Comparison of ENCODE assay signal across 21 cellular contexts in the genomic region with DNA sequence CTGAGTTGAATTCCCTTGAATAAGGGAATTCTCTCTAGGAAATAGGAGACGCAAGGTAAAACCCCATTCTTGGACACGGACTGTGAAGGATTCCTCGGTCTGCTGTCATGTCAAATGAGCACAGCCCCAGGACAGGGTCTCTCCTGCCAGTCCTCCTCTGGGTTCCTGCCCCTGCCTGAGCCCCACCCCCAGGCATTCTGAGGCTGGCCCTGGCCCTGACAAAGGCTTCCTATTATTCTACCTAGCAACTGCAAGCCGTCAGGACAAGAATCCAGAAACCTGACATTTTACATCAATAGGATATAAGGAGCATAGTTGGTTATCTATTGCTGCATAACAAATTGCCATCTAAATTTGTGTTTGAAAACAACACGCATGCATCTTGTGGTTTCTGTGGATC.
A peak's percentile ranks its signal among the peaks of the same experiment; 100 is the strongest.
DNase-seq lines count a peak whose midpoint lies in the region; ATAC-seq, FAIRE-seq and TF ChIP-seq lines count a peak whose summit lies in the region.
"Had no signal": no experiment of that assay in that cellular context is flagged by ENCODE, and none has a peak within 500 bp of the region (broad histone marks: within the 10 kb centered on the region; RNA-seq: fewer than 3 reads in every experiment).

No MANE protein-coding gene starts in this region.

- H3K27me3 ChIP-seq in H1 (replicated peaks in 1 of 4; ENCODE audit: control insufficient read depth in 3 of 4, extremely low read depth in 1 of 4, insufficient read depth in 3 of 4, low read length in 3 of 4): no peaks in the 10 kb centered on the region
- no peaks in the 10 kb centered on the region for H3K27me3 ChIP-seq in neural progenitor cell

- no peak for ATAC-seq in HG02840 (IDR thresholded peaks at IDR 0.05; ENCODE audit: low FRiP score, unreplicated experiment)
- ATAC-seq: A549; CD8-positive, alpha-beta T cell; GM12878 had no signal

- H4K8ac ChIP-seq in H1 (ENCODE audit: extremely low read depth, insufficient read depth, low read length): no peak overlapping the region

- no peak overlapping the region for H3K14ac ChIP-seq in H1 (ENCODE audit: insufficient read length)

- no peaks in the 10 kb centered on the region for H3K36me3 Mint-ChIP-seq in neural progenitor cell
- H3K36me3 Mint-ChIP-seq: CD8-positive, alpha-beta T cell had no signal

- no peaks in the 10 kb centered on the region for H3K23me2 ChIP-seq in H1 (ENCODE audit: low read depth, low read length)

- no peak for TF ChIP-seq EP300 in H1 (IDR thresholded peaks at IDR 0.05; ENCODE audit: borderline replicate concordance in 1 of 2, low read depth in 2 of 2, low read length in 2 of 2)

- no peak overlapping the region for H2BK15ac ChIP-seq in H1 (ENCODE audit: low read length)

- H3K4me3 Mint-ChIP-seq in neural progenitor cell: no peak overlapping the region
- H3K4me3 Mint-ChIP-seq: B cell; CD4-positive, alpha-beta T cell; CD8-positive, alpha-beta T cell had no signal

- TF ChIP-seq RAD21 in H1 (IDR thresholded peaks at IDR 0.05 in 1 of 2, conservative IDR thresholded peaks at IDR 0.05 in 1 of 2; ENCODE audit: low read depth in 2 of 2, low read length in 2 of 2): no peak

- no peak overlapping the region for H3K18ac ChIP-seq in H1 (ENCODE audit: extremely low read depth, low read length)

- H4K5ac ChIP-seq in H1 (ENCODE audit: insufficient read length, low read depth, low read length): no peak overlapping the region

- H3K9me3 ChIP-seq in H1 (ENCODE audit: insufficient read depth in 2 of 2, low read depth in 1 of 2, low read length in 1 of 2) (no peaks in the 10 kb centered on the region), neural progenitor cell (ENCODE audit: low read depth) (no peaks in the 10 kb centered on the region)
- H3K9me3 ChIP-seq: A549; BLaER1 treated with 17β-estradiol and CSF1 and Interleukin-3, amounts not matched to agents 10 nM and 100 nM; Caco-2 had no signal

- H4K91ac ChIP-seq in H1 (replicated peaks; ENCODE audit: insufficient read length, low read length): no peak overlapping the region

- H3K4me1 Mint-ChIP-seq in neural progenitor cell: peaks cover 13% of the 10 kb centered on the region
- H3K4me1 Mint-ChIP-seq: B cell had no signal

- no peak overlapping the region for H3K56ac ChIP-seq in H1 (replicated peaks; ENCODE audit: insufficient read length, low read depth, low read length)

- TF ChIP-seq CTCF in H1 (IDR thresholded peaks at IDR 0.05; ENCODE audit: control extremely low read depth in 1 of 3, insufficient read depth in 1 of 3, low read depth in 1 of 3, low read length in 3 of 3) (no peak), neural progenitor cell (IDR thresholded peaks at IDR 0.05) (no peak)

- no peak overlapping the region for H2AK5ac ChIP-seq in H1 (ENCODE audit: low read depth, low read length)

- DNase-seq in ELF-1 (ENCODE audit: low read depth, low spot score): peak; percentile 56
- no peak for DNase-seq in H1 (ENCODE audit: low read depth in 1 of 2, low spot score in 2 of 2)
- DNase-seq in neural progenitor cell (ENCODE audit: low spot score): no peak
- no peak for DNase-seq in NCI-H1417 (lab: John Stamatoyannopoulos, UW)
- DNase-seq: AML-193; Caco-2; Calu3; CD4-positive, alpha-beta T cell; CD8-positive, alpha-beta T cell; DMS79 treated with DMSO at 0.1 percent for 48 hours; GDM1 had no signal

- H3K79me2 ChIP-seq in H1 (ENCODE audit: control insufficient read depth in 1 of 2, insufficient read depth in 2 of 2, low read length in 2 of 2): no peaks in the 10 kb centered on the region
- no peaks in the 10 kb centered on the region for H3K79me2 ChIP-seq in neural progenitor cell (ENCODE audit: low read depth)

- H3K4me1 ChIP-seq in H1 (replicated peaks in 1 of 4; ENCODE audit: control insufficient read depth in 3 of 4, insufficient read depth in 4 of 4, low read length in 3 of 4): no peaks in the 10 kb centered on the region
- no peaks in the 10 kb centered on the region for H3K4me1 ChIP-seq in neural progenitor cell
- H3K4me1 ChIP-seq: A549, Caco-2 had no signal

- no peak overlapping the region for H3K4me2 ChIP-seq in H1 (ENCODE audit: insufficient read depth in 1 of 2, low read depth in 2 of 2, low read length in 2 of 2)
- H3K4me2 ChIP-seq in neural progenitor cell: no peak overlapping the region
- H3K4me2 ChIP-seq: A549 had no signal

- H2AFZ ChIP-seq in H1 (ENCODE audit: low read length) (no peak overlapping the region), neural progenitor cell (replicated peaks) (no peak overlapping the region)

- no peaks in the 10 kb centered on the region for H3F3A ChIP-seq in neural progenitor cell (ENCODE audit: low read depth)

- POLR2A ChIA-PET in H1 (lab: Charles Lee; ENCODE audit: partially characterized antibody): no interaction called here

- no peak overlapping the region for H2BK12ac ChIP-seq in H1 (ENCODE audit: low read depth, low read length)

- no peak overlapping the region for H2BK120ac ChIP-seq in H1 (replicated peaks; ENCODE audit: low read depth, low read length)

- FAIRE-seq in H1 (lab: Jason Lieb, UNC): no peak
- FAIRE-seq: A549, D721Med, GM12878, GM12892, GM18507 had no signal

- H3K27ac Mint-ChIP-seq in neural progenitor cell: peak overlapping the region; percentile 38
- H3K27ac Mint-ChIP-seq: B cell; CD4-positive, alpha-beta T cell; CD8-positive, alpha-beta T cell had no signal

- no peak overlapping the region for H3K27ac ChIP-seq in H1 (ENCODE audit: low read depth, low read length)
- no peak overlapping the region for H3K27ac ChIP-seq in neural progenitor cell
- H3K27ac ChIP-seq: 22Rv1; A549; BLaER1 treated with 17β-estradiol and CSF1 and Interleukin-3, amounts not matched to agents 10 nM and 100 nM; C4-2B had no signal

- H2BK5ac ChIP-seq in H1 (ENCODE audit: low read depth, low read length): no peak overlapping the region

- 73% methylated on average over 5 of the region's 5 CpGs; no CpG with 5 or more reads in 1 of the 2 experiments for WGBS in H1 (ENCODE audit: extremely low coverage in 1 of 2, insufficient coverage in 1 of 2, insufficient read length in 1 of 2, insufficient replicate concordance in 2 of 2, low coverage in 1 of 2, low lambda C conversion rate in 2 of 2, missing lambda C conversion rate in 1 of 2), 2 experiments

- no peak overlapping the region for H3K4me3 ChIP-seq in H1 (ENCODE audit: extremely low read depth in 1 of 4, insufficient read depth in 2 of 4, low read depth in 3 of 4, low read length in 4 of 4)
- H3K4me3 ChIP-seq in neural progenitor cell: no peak overlapping the region
- H3K4me3 ChIP-seq: A549; BLaER1 treated with 17β-estradiol and CSF1 and Interleukin-3, amounts not matched to agents 10 nM and 100 nM; GM12878 had no signal

- CTCF ChIA-PET in H1 (lab: Charles Lee; ENCODE audit: partially characterized antibody): no interaction called here

- H4K20me1 ChIP-seq in H1 (replicated peaks in 1 of 2; ENCODE audit: control insufficient read depth in 1 of 2, insufficient read depth in 2 of 2, low read length in 2 of 2) (no peaks in the 10 kb centered on the region), neural progenitor cell (ENCODE audit: low read depth) (no peaks in the 10 kb centered on the region)

- no peak overlapping the region for H3K23ac ChIP-seq in H1 (ENCODE audit: insufficient read length)

- no peaks in the 10 kb centered on the region for H3K27me3 Mint-ChIP-seq in neural progenitor cell (ENCODE audit: insufficient read depth, low read depth)

- H2BK20ac ChIP-seq in H1 (ENCODE audit: low read length): no peak overlapping the region

- no peaks in the 10 kb centered on the region for H3K79me1 ChIP-seq in H1 (ENCODE audit: low read depth, low read length)

- TF ChIP-seq POLR2A in H1 (IDR thresholded peaks at IDR 0.05; ENCODE audit: control extremely low read depth in 1 of 2, low read depth in 2 of 2, low read length in 2 of 2): no peak

- H3K4ac ChIP-seq in H1 (replicated peaks; ENCODE audit: insufficient read length, low read depth, low read length): no peak overlapping the region

- H3K9ac ChIP-seq in H1 (replicated peaks in 1 of 4; ENCODE audit: extremely low read depth in 1 of 4, low read depth in 3 of 4, low read length in 3 of 4) (no peak overlapping the region), neural progenitor cell (no peak overlapping the region)
- H3K9ac ChIP-seq: BLaER1 treated with 17β-estradiol and CSF1 and Interleukin-3, amounts not matched to agents 10 nM and 100 nM had no signal

- no peaks in the 10 kb centered on the region for H3K9me3 Mint-ChIP-seq in neural progenitor cell
- H3K9me3 Mint-ChIP-seq: CD4-positive, alpha-beta T cell; CD8-positive, alpha-beta T cell had no signal

- H3K36me3 ChIP-seq in H1 (ENCODE audit: control insufficient read depth in 2 of 4, insufficient read depth in 4 of 4, low read length in 3 of 4): no peaks in the 10 kb centered on the region
- no peaks in the 10 kb centered on the region for H3K36me3 ChIP-seq in neural progenitor cell
- H3K36me3 ChIP-seq: BLaER1 treated with 17β-estradiol and CSF1 and Interleukin-3, amounts not matched to agents 10 nM and 100 nM had no signal

TF ChIP-seq in H1, 55 proteins besides CTCF, POLR2A, EP300 and RAD21:
- TF ChIP-seq TAF7 (optimal IDR thresholded peaks at IDR 0.05; ENCODE audit: borderline replicate concordance, low read depth, low read length) (no peak), SRF (IDR thresholded peaks at IDR 0.05; ENCODE audit: low read depth, low read length) (no peak), SIN3A (conservative IDR thresholded peaks at IDR 0.05 in 1 of 2, IDR thresholded peaks at IDR 0.05 in 1 of 2; ENCODE audit: low read depth in 1 of 2, low read length in 2 of 2) (no peak), CTBP2 (IDR thresholded peaks at IDR 0.05; ENCODE audit: borderline replicate concordance, insufficient read depth, insufficient read length, low read length) (no peak), RFX5 (IDR thresholded peaks at IDR 0.05; ENCODE audit: borderline replicate concordance, low read depth, low read length) (peak; percentile 67; the same call in 1 of the 2 replicates), POU5F1 (IDR thresholded peaks at IDR 0.05; ENCODE audit: low read depth, low read length) (no peak), SP2 (IDR thresholded peaks at IDR 0.05; ENCODE audit: low read length) (no peak)
